Comparison of ENCODE assay signal across 19 cellular contexts in genomic region chr11:1557168-1557884, GRCh38. TPM values are rescaled to one million over a fixed set of nuclear protein-coding genes. Genes with fewer than 3 reads are reported as not detected.
DNase-seq lines count a peak whose midpoint lies in the region; ATAC-seq and TF ChIP-seq lines count a peak whose summit lies in the region.
"Had no signal": no experiment of that assay in that cellular context is flagged by ENCODE, and none has a peak within 500 bp of the region (broad histone marks: within the 10 kb centered on the region; RNA-seq: fewer than 3 reads in every experiment).

No MANE protein-coding gene starts in this region.

- no peak overlapping the region for H3K4me3 ChIP-seq in left ventricle myocardium inferior

- ATAC-seq in Right ventricle myocardium inferior (no peak), GM18519 (IDR thresholded peaks at IDR 0.05; ENCODE audit: low FRiP score, unreplicated experiment) (no peak)
- ATAC-seq: CD8-positive, alpha-beta T cell; esophagus mucosa had no signal

- intact Hi-C loops in Right ventricle myocardium inferior (cut with DNase I): no loop called here
- intact Hi-C loops in cardiac septum (cut with DNase I): no loop called here
- intact Hi-C loops in left ventricle myocardium inferior (cut with micrococcal nuclease): no loop called here

- H3K36me3 Mint-ChIP-seq in osteocyte (ENCODE audit: unreplicated experiment) (peaks cover 3% of the 10 kb centered on the region), immature natural killer cell (no peaks in the 10 kb centered on the region)
- H3K36me3 Mint-ChIP-seq: activated naive CD8-positive, alpha-beta T cell treated with anti-CD3 and anti-CD28 coated beads for 36 hours had no signal

- no peak overlapping the region for H3K4me3 Mint-ChIP-seq in osteocyte (ENCODE audit: unreplicated experiment)
- H3K4me3 Mint-ChIP-seq in immature natural killer cell: no peak overlapping the region
- H3K4me3 Mint-ChIP-seq: activated naive CD8-positive, alpha-beta T cell treated with anti-CD3 and anti-CD28 coated beads for 36 hours; CD8-positive, alpha-beta T cell had no signal

- H3K27me3 Mint-ChIP-seq in osteocyte (ENCODE audit: unreplicated experiment): no peaks in the 10 kb centered on the region
- peaks cover 5 to 10% (median 6%) of the 10 kb centered on the region in 3 donors for H3K27me3 Mint-ChIP-seq in immature natural killer cell (ENCODE audit: low read depth in 3 of 3)

- H3K4me1 ChIP-seq in left ventricle myocardium inferior: peaks cover 68% of the 10 kb centered on the region

- peak overlapping the region; percentile 89 for H3K27ac Mint-ChIP-seq in osteocyte (ENCODE audit: unreplicated experiment)
- H3K27ac Mint-ChIP-seq in immature natural killer cell: no peak overlapping the region
- H3K27ac Mint-ChIP-seq: activated naive CD8-positive, alpha-beta T cell treated with anti-CD3 and anti-CD28 coated beads for 36 hours; CD8-positive, alpha-beta T cell had no signal

- H3K4me1 Mint-ChIP-seq in osteocyte (ENCODE audit: unreplicated experiment) (peaks cover 32% of the 10 kb centered on the region), immature natural killer cell (no peaks in the 10 kb centered on the region)
- H3K4me1 Mint-ChIP-seq: activated naive CD8-positive, alpha-beta T cell treated with anti-CD3 and anti-CD28 coated beads for 36 hours had no signal

- peaks cover 21% of the 10 kb centered on the region for H3K36me3 ChIP-seq in left ventricle myocardium inferior

- TF ChIP-seq CTCF in left ventricle myocardium inferior (IDR thresholded peaks at IDR 0.05; ENCODE audit: borderline replicate concordance) (no peak), osteocyte (IDR thresholded peaks at IDR 0.05) (no peak)

- no peaks in the 10 kb centered on the region for H3K27me3 ChIP-seq in left ventricle myocardium inferior (ENCODE audit: low read depth)

- peak overlapping the region; percentile 90 for H3K27ac ChIP-seq in left ventricle myocardium inferior (replicated peaks)

- no peaks in the 10 kb centered on the region for H3K9me3 ChIP-seq in left ventricle myocardium inferior (replicated peaks)

- peak; percentile 63 for DNase-seq in Right ventricle myocardium inferior (ENCODE audit: missing footprints)
- no peak for DNase-seq in cardiac septum (ENCODE audit: low spot score)
- DNase-seq in left ventricle myocardium inferior: no peak
- DNase-seq in osteocyte (ENCODE audit: extremely low spot score, unreplicated experiment): no peak
- no peak for DNase-seq in GM03348 (ENCODE audit: low spot score)
- DNase-seq in ecto neural progenitor cell (ENCODE audit: low spot score): no peak
- DNase-seq in immature natural killer cell: no peak
- DNase-seq: activated naive CD8-positive, alpha-beta T cell treated with anti-CD3 and anti-CD28 coated beads for 36 hours; Kasumi-1; mammary epithelial cell; NCI-H1694; NCI-H510A treated with DMSO at 0.1 percent for 48 hours had no signal

- H3K9me3 Mint-ChIP-seq in osteocyte (ENCODE audit: unreplicated experiment) (no peaks in the 10 kb centered on the region), immature natural killer cell (no peaks in the 10 kb centered on the region)
- H3K9me3 Mint-ChIP-seq: activated naive CD8-positive, alpha-beta T cell treated with anti-CD3 and anti-CD28 coated beads for 36 hours; CD8-positive, alpha-beta T cell had no signal

RNA-seq across cellular contexts. Expression of gene DUSP8, which starts 14.7 kb away (rescaled TPM):
- total RNA-seq in Right ventricle myocardium inferior: 10.5 TPM
- 36.9 TPM for total RNA-seq in cardiac septum
- total RNA-seq in left ventricle myocardium inferior: 15.3 TPM
- 5.4 and 7.7 TPM in 2 replicates for total RNA-seq in osteocyte
- under 1 TPM in 1 of 3 donors, not detected in 2; 0.07 TPM for polyA plus RNA-seq in immature natural killer cell

RNA-seq across cellular contexts. Expression of gene KRTAP5-1, which starts 27.8 kb away (rescaled TPM):
- total RNA-seq in Right ventricle myocardium inferior (not detected), cardiac septum (not detected), left ventricle myocardium inferior (not detected), osteocyte (not detected in 2 replicates)
- polyA plus RNA-seq in immature natural killer cell: not detected
- total RNA-seq: A172; activated naive CD8-positive, alpha-beta T cell treated with anti-CD3 and anti-CD28 coated beads for 36 hours; CD8-positive, alpha-beta T cell; esophagus mucosa; mammary epithelial cell; omental fat pad; T-helper 1 cell treated with Interleukin-12 subunit alpha and Interleukin-12 subunit beta and Interleukin-4 antibody, amounts not matched to agents 30 ng/mL and 1 ng/mL, for 36 hours had no signal
- polyA plus RNA-seq: mammary epithelial cell, thymus had no signal

RNA-seq across cellular contexts. Expression of gene KRTAP5-2, which starts 40.8 kb away (rescaled TPM):
- total RNA-seq in Right ventricle myocardium inferior: not detected
- not detected for total RNA-seq in cardiac septum
- total RNA-seq in left ventricle myocardium inferior: not detected
- total RNA-seq in osteocyte: not detected in 2 replicates
- not detected for polyA plus RNA-seq in immature natural killer cell
- total RNA-seq: A172; activated naive CD8-positive, alpha-beta T cell treated with anti-CD3 and anti-CD28 coated beads for 36 hours; CD8-positive, alpha-beta T cell; esophagus mucosa; mammary epithelial cell; omental fat pad; T-helper 1 cell treated with Interleukin-12 subunit alpha and Interleukin-12 subunit beta and Interleukin-4 antibody, amounts not matched to agents 30 ng/mL and 1 ng/mL, for 36 hours had no signal
- polyA plus RNA-seq: mammary epithelial cell had no signal

RNA-seq across cellular contexts. Expression of gene KRTAP5-3, which starts 50.9 kb away (rescaled TPM):
- total RNA-seq in Right ventricle myocardium inferior (not detected), cardiac septum (not detected), left ventricle myocardium inferior (not detected), osteocyte (not detected in 2 replicates)
- not detected for polyA plus RNA-seq in immature natural killer cell
- total RNA-seq: A172; activated naive CD8-positive, alpha-beta T cell treated with anti-CD3 and anti-CD28 coated beads for 36 hours; CD8-positive, alpha-beta T cell; esophagus mucosa; mammary epithelial cell; omental fat pad; T-helper 1 cell treated with Interleukin-12 subunit alpha and Interleukin-12 subunit beta and Interleukin-4 antibody, amounts not matched to agents 30 ng/mL and 1 ng/mL, for 36 hours had no signal
- polyA plus RNA-seq: mammary epithelial cell had no signal
